In genomic region chr1:1598720-1599029, GRCh38 we compare ENCODE assay signal across 10 cellular contexts. TPM values are rescaled to one million over a fixed set of nuclear protein-coding genes. Genes with fewer than 3 reads are reported as not detected.
DNase-seq lines count a peak whose midpoint lies in the region; ATAC-seq, FAIRE-seq and TF ChIP-seq lines count a peak whose summit lies in the region.
"Had no signal": no experiment of that assay in that cellular context is flagged by ENCODE, and none has a peak within 500 bp of the region (broad histone marks: within the 10 kb centered on the region; RNA-seq: fewer than 3 reads in every experiment).

No MANE protein-coding gene starts in this region.

- H3K4me2 ChIP-seq in H1 (ENCODE audit: insufficient read depth in 1 of 2, low read depth in 2 of 2, low read length in 2 of 2) = peak overlapping the region; percentile 52 to 86

- H3K18ac ChIP-seq in H1 (ENCODE audit: extremely low read depth, low read length) = peak overlapping the region; percentile 2; the same call in 1 of the 2 replicates

- H3K36me3 Mint-ChIP-seq in activated naive CD4-positive, alpha-beta T cell treated with anti-CD3 and anti-CD28 coated beads for 36 hours (ENCODE audit: low read depth) = no peaks in the 10 kb centered on the region
- peaks cover 5 to 6% of the 10 kb centered on the region in 2 donors for H3K36me3 Mint-ChIP-seq in activated naive CD4-positive, alpha-beta T cell treated with anti-CD3 and anti-CD28 coated beads, Interleukin-2, amount 50 U/mL, for 72 hours
- H3K36me3 Mint-ChIP-seq in stimulated activated effector memory CD8-positive, alpha-beta T cell treated with anti-CD3 and anti-CD28 coated beads, Interleukin-12 subunit alpha, Interleukin-12 subunit beta, amount 100 ng/mL, for 72 hours = peaks cover 3% of the 10 kb centered on the region

- H3K4me3 Mint-ChIP-seq in activated naive CD4-positive, alpha-beta T cell treated with anti-CD3 and anti-CD28 coated beads for 36 hours = peak overlapping the region; percentile 73
- H3K4me3 Mint-ChIP-seq in stimulated activated effector memory CD8-positive, alpha-beta T cell treated with anti-CD3 and anti-CD28 coated beads, Interleukin-12 subunit alpha, Interleukin-12 subunit beta, amount 100 ng/mL, for 72 hours = peak overlapping the region; percentile 76

- H4K91ac ChIP-seq in H1 (replicated peaks; ENCODE audit: insufficient read length, low read length) = no peak overlapping the region

- peaks cover 16% of the 10 kb centered on the region; the same call in 1 of the 2 replicates for H3K23me2 ChIP-seq in H1 (ENCODE audit: low read depth, low read length)

- no peak for TF ChIP-seq EP300 in H1 (IDR thresholded peaks at IDR 0.05; ENCODE audit: borderline replicate concordance in 1 of 2, low read depth in 2 of 2, low read length in 2 of 2)

- H3K79me2 ChIP-seq in H1 (ENCODE audit: control insufficient read depth in 1 of 2, insufficient read depth in 2 of 2, low read length in 2 of 2) = no peaks in the 10 kb centered on the region

- H3K9me3 Mint-ChIP-seq in activated naive CD4-positive, alpha-beta T cell treated with anti-CD3 and anti-CD28 coated beads for 36 hours = no peaks in the 10 kb centered on the region
- H3K9me3 Mint-ChIP-seq in activated naive CD4-positive, alpha-beta T cell treated with anti-CD3 and anti-CD28 coated beads, Interleukin-2, amount 50 U/mL, for 72 hours = no peaks in the 10 kb centered on the region
- H3K9me3 Mint-ChIP-seq in stimulated activated effector memory CD8-positive, alpha-beta T cell treated with anti-CD3 and anti-CD28 coated beads, Interleukin-12 subunit alpha, Interleukin-12 subunit beta, amount 100 ng/mL, for 72 hours = no peaks in the 10 kb centered on the region

- H2BK12ac ChIP-seq in H1 (ENCODE audit: low read depth, low read length) = 0 out of 2 replicates have a peak overlapping the region, but pooled peaks have one; percentile 17

- CTCF ChIA-PET in activated naive CD4-positive, alpha-beta T cell treated with anti-CD3 and anti-CD28 coated beads for 36 hours (lab: Charles Lee) = no interaction called here
- CTCF ChIA-PET in H1 (lab: Charles Lee; ENCODE audit: partially characterized antibody) = interaction anchor here (0.6 to 3.1 kb wide), 8 partner anchors 11 to 299 kb away, joined by 3 to 18 read pairs (median 4); no protein-coding TSS in a partner anchor

- H3K27me3 ChIP-seq in NT2/D1 (ENCODE audit: insufficient read depth, insufficient read length) (peaks cover 23% of the 10 kb centered on the region), H1 (replicated peaks in 1 of 4; ENCODE audit: control insufficient read depth in 3 of 4, extremely low read depth in 1 of 4, insufficient read depth in 3 of 4, low read length in 3 of 4) (peaks cover 13 to 41% (median 34%) of the 10 kb centered on the region in 4 experiments)

- no peak overlapping the region for H3K14ac ChIP-seq in H1 (ENCODE audit: insufficient read length)

- no peak overlapping the region for H4K8ac ChIP-seq in H1 (ENCODE audit: extremely low read depth, insufficient read depth, low read length)

- peaks cover 33% of the 10 kb centered on the region for H3K4me1 ChIP-seq in NT2/D1 (ENCODE audit: insufficient read depth, insufficient read length)
- peaks cover 0 to 24% (median 18%) of the 10 kb centered on the region in 4 experiments; a peak in 6 of 7 replicates for H3K4me1 ChIP-seq in H1 (replicated peaks in 1 of 4; ENCODE audit: control insufficient read depth in 3 of 4, insufficient read depth in 4 of 4, low read length in 3 of 4)

- H2BK15ac ChIP-seq in H1 (ENCODE audit: low read length) = no peak overlapping the region

- H4K5ac ChIP-seq in H1 (ENCODE audit: insufficient read length, low read depth, low read length) = no peak overlapping the region

- peak overlapping the region; percentile 79 for H3K9ac ChIP-seq in NT2/D1 (ENCODE audit: insufficient read length, low read depth)
- H3K9ac ChIP-seq in H1 (replicated peaks in 1 of 4; ENCODE audit: extremely low read depth in 1 of 4, low read depth in 3 of 4, low read length in 3 of 4) = no peak overlapping the region

- no peak for TF ChIP-seq RAD21 in H1 (IDR thresholded peaks at IDR 0.05 in 1 of 2, conservative IDR thresholded peaks at IDR 0.05 in 1 of 2; ENCODE audit: low read depth in 2 of 2, low read length in 2 of 2)

- no peak for DNase-seq in activated naive CD4-positive, alpha-beta T cell treated with anti-CD3 and anti-CD28 coated beads for 36 hours
- DNase-seq in activated naive CD4-positive, alpha-beta T cell treated with anti-CD3 and anti-CD28 coated beads, Interleukin-2, amount 50 U/mL, for 72 hours (ENCODE audit: low spot score in 2 of 2) = no peak
- DNase-seq in NT2/D1 (ENCODE audit: low read depth, low spot score) (no peak), H1 (ENCODE audit: low read depth in 1 of 2, low spot score in 2 of 2) (no peak), cerebellum (ENCODE audit: low spot score) (no peak), caudate nucleus (lab: John Stamatoyannopoulos, UW) (no peak)
- no peak for DNase-seq in stimulated activated effector memory CD8-positive, alpha-beta T cell treated with anti-CD3 and anti-CD28 coated beads, Interleukin-12 subunit alpha, Interleukin-12 subunit beta, amount 100 ng/mL, for 72 hours (ENCODE audit: low spot score in 2 of 2)
- DNase-seq: AML-193 had no signal

- H3K56ac ChIP-seq in H1 (replicated peaks; ENCODE audit: insufficient read length, low read depth, low read length) = no peak overlapping the region

- no peak for TF ChIP-seq POLR2A in H1 (IDR thresholded peaks at IDR 0.05; ENCODE audit: control extremely low read depth in 1 of 2, low read depth in 2 of 2, low read length in 2 of 2)
- TF ChIP-seq POLR2A in GM18505 (IDR thresholded peaks at IDR 0.05; ENCODE audit: borderline replicate concordance, extremely low read depth, insufficient read depth, insufficient read length) = no peak

- no peak overlapping the region for H3K4me3 ChIP-seq in NT2/D1 (ENCODE audit: insufficient read length, low read depth)
- H3K4me3 ChIP-seq in H1 (ENCODE audit: extremely low read depth in 1 of 4, insufficient read depth in 2 of 4, low read depth in 3 of 4, low read length in 4 of 4) = peak overlapping the region in 1 of 4 experiments; percentile 63; a peak in 4 of 8 replicates

- no peak for TF ChIP-seq CTCF in H1 (IDR thresholded peaks at IDR 0.05; ENCODE audit: control extremely low read depth in 1 of 3, insufficient read depth in 1 of 3, low read depth in 1 of 3, low read length in 3 of 3)

- H2BK120ac ChIP-seq in H1 (replicated peaks; ENCODE audit: low read depth, low read length) = no peak overlapping the region

- H3K4ac ChIP-seq in H1 (replicated peaks; ENCODE audit: insufficient read length, low read depth, low read length) = no peak overlapping the region

- FAIRE-seq in H1 (lab: Jason Lieb, UNC) = no peak
- FAIRE-seq: frontal cortex had no signal

- peaks cover 2 to 6% of the 10 kb centered on the region in 2 experiments for H4K20me1 ChIP-seq in H1 (replicated peaks in 1 of 2; ENCODE audit: control insufficient read depth in 1 of 2, insufficient read depth in 2 of 2, low read length in 2 of 2)

- H3K4me1 Mint-ChIP-seq in activated naive CD4-positive, alpha-beta T cell treated with anti-CD3 and anti-CD28 coated beads for 36 hours (ENCODE audit: low read depth) = peaks cover 11% of the 10 kb centered on the region
- peaks cover 12% of the 10 kb centered on the region for H3K4me1 Mint-ChIP-seq in stimulated activated effector memory CD8-positive, alpha-beta T cell treated with anti-CD3 and anti-CD28 coated beads, Interleukin-12 subunit alpha, Interleukin-12 subunit beta, amount 100 ng/mL, for 72 hours

- no peaks in the 10 kb centered on the region for H3K79me1 ChIP-seq in H1 (ENCODE audit: low read depth, low read length)

- intact Hi-C loops in activated naive CD4-positive, alpha-beta T cell treated with anti-CD3 and anti-CD28 coated beads for 36 hours (cut with micrococcal nuclease) = no loop called here

- no peak overlapping the region for H2BK20ac ChIP-seq in H1 (ENCODE audit: low read length)

- H3K36me3 ChIP-seq in NT2/D1 (ENCODE audit: insufficient read depth, insufficient read length, low read length) (no peaks in the 10 kb centered on the region), H1 (ENCODE audit: control insufficient read depth in 2 of 4, insufficient read depth in 4 of 4, low read length in 3 of 4) (no peaks in the 10 kb centered on the region)

- no peak overlapping the region for H3K23ac ChIP-seq in H1 (ENCODE audit: insufficient read length)

- H3K27ac Mint-ChIP-seq in activated naive CD4-positive, alpha-beta T cell treated with anti-CD3 and anti-CD28 coated beads for 36 hours = no peak overlapping the region
- H3K27ac Mint-ChIP-seq in activated naive CD4-positive, alpha-beta T cell treated with anti-CD3 and anti-CD28 coated beads, Interleukin-2, amount 50 U/mL, for 72 hours = no peak overlapping the region
- no peak overlapping the region for H3K27ac Mint-ChIP-seq in stimulated activated effector memory CD8-positive, alpha-beta T cell treated with anti-CD3 and anti-CD28 coated beads, Interleukin-12 subunit alpha, Interleukin-12 subunit beta, amount 100 ng/mL, for 72 hours

- ATAC-seq in activated naive CD4-positive, alpha-beta T cell treated with anti-CD3 and anti-CD28 coated beads, Interleukin-2, amount 50 U/mL, for 72 hours = no peak
- ATAC-seq in stimulated activated effector memory CD8-positive, alpha-beta T cell treated with anti-CD3 and anti-CD28 coated beads, Interleukin-12 subunit alpha, Interleukin-12 subunit beta, amount 100 ng/mL, for 72 hours = no peak
- no peak for ATAC-seq in GM18505 (IDR thresholded peaks at IDR 0.05; ENCODE audit: unreplicated experiment)

- H3K27me3 Mint-ChIP-seq in activated naive CD4-positive, alpha-beta T cell treated with anti-CD3 and anti-CD28 coated beads for 36 hours (ENCODE audit: low read depth) = peaks cover 6% of the 10 kb centered on the region

- H2BK5ac ChIP-seq in H1 (ENCODE audit: low read depth, low read length) = no peak overlapping the region

- H2AFZ ChIP-seq in H1 (ENCODE audit: low read length) = no peak overlapping the region

- POLR2A ChIA-PET in H1 (lab: Charles Lee; ENCODE audit: partially characterized antibody) = interaction anchor here (0.7 to 2.7 kb wide), 8 partner anchors 11 to 40 kb away, joined by 3 to 10 read pairs (median 6); partner anchors contain the start of genes MIB2 and SSU72

- 0 out of 2 replicates have a peak overlapping the region, but pooled peaks have one; percentile 13 for H2AK5ac ChIP-seq in H1 (ENCODE audit: low read depth, low read length)

- H3K9me3 ChIP-seq in NT2/D1 (ENCODE audit: insufficient read depth, low read length) (no peaks in the 10 kb centered on the region), H1 (ENCODE audit: insufficient read depth in 2 of 2, low read depth in 1 of 2, low read length in 1 of 2) (no peaks in the 10 kb centered on the region)

- H3K27ac ChIP-seq in H1 (ENCODE audit: low read depth, low read length) = no peak overlapping the region
- H3K27ac ChIP-seq in caudate nucleus (ENCODE audit: low read depth, low read length) = no peak overlapping the region

- 89% methylated on average over 13 of the region's 13 CpGs; no CpG with 5 or more reads in 1 of the 2 experiments for WGBS in H1 (ENCODE audit: extremely low coverage in 1 of 2, insufficient coverage in 1 of 2, insufficient read length in 1 of 2, insufficient replicate concordance in 2 of 2, low coverage in 1 of 2, low lambda C conversion rate in 2 of 2, missing lambda C conversion rate in 1 of 2), 2 experiments

RNA-seq across cellular contexts. Expression of gene FNDC10, which starts 1.3 kb away (rescaled TPM):
- total RNA-seq in activated naive CD4-positive, alpha-beta T cell treated with anti-CD3 and anti-CD28 coated beads for 36 hours = 1 to 10 TPM in 1 of 2 experiments, under 1 TPM in 1; 0.94 to 1.2 TPM
- total RNA-seq in activated naive CD4-positive, alpha-beta T cell treated with anti-CD3 and anti-CD28 coated beads, Interleukin-2, amount 50 U/mL, for 72 hours = 1 to 10 TPM in 1 of 2 donors, under 1 TPM in 1; 0.18 to 2.9 TPM
- total RNA-seq in H1 (2021; fragmentation: NEBNext Ultra II Directional; extraction: Animal tissue kit (Norgen Biotek cat#: 25700)) = 18.3 and 19.0 TPM in 2 replicates
- polyA plus RNA-seq in H1 (2011; rRNA removed) = 21.8 and 40.0 TPM in 2 replicates
- 16.1 TPM for polyA plus RNA-seq in H1 (2011; cell fraction: cytosol; rRNA removed)
- 19.1 TPM for polyA plus RNA-seq in H1 (2011; cell fraction: nucleus; rRNA removed)
- 11.7 to 23.3 TPM (median 18.5 TPM) in 4 replicates for polyA plus RNA-seq in H1 (2012, experiment 1 of 2)
- 17.8 TPM for polyA plus RNA-seq in H1 (2012, experiment 2 of 2)
- 22.1 TPM for polyA plus RNA-seq in H1 (2013, experiment 1 of 2)
- 24.7 TPM for polyA plus RNA-seq in H1 (2013, experiment 2 of 2)
- polyA minus RNA-seq in H1 (2011; rRNA and poly(A)+ RNA removed) = 3.0 and 3.8 TPM in 2 replicates
- 14.8 TPM for polyA minus RNA-seq in H1 (2011; cell fraction: cytosol; rRNA and poly(A)+ RNA removed)
- polyA minus RNA-seq in H1 (2011; cell fraction: nucleus; rRNA and poly(A)+ RNA removed) = 8.7 TPM
- total RNA-seq in cerebellum = 2.3 TPM

RNA-seq across cellular contexts. Expression of gene MIB2, which starts 16.6 kb away (rescaled TPM):
- 10 to 100 TPM; 27.6 to 31.7 TPM for total RNA-seq in activated naive CD4-positive, alpha-beta T cell treated with anti-CD3 and anti-CD28 coated beads for 36 hours
- 10 to 100 TPM; 36.7 to 49.8 TPM for total RNA-seq in activated naive CD4-positive, alpha-beta T cell treated with anti-CD3 and anti-CD28 coated beads, Interleukin-2, amount 50 U/mL, for 72 hours
- total RNA-seq in H1 (2021; fragmentation: NEBNext Ultra II Directional; extraction: Animal tissue kit (Norgen Biotek cat#: 25700)) = 56.5 and 60.0 TPM in 2 replicates
- polyA plus RNA-seq in H1 (2011; rRNA removed) = 32.5 and 71.1 TPM in 2 replicates
- polyA plus RNA-seq in H1 (2011; cell fraction: cytosol; rRNA removed) = 53.6 TPM
- polyA plus RNA-seq in H1 (2011; cell fraction: nucleus; rRNA removed) = 216 TPM
- 18.3 to 47.9 TPM (median 45.2 TPM) in 4 replicates for polyA plus RNA-seq in H1 (2012, experiment 1 of 2)
- polyA plus RNA-seq in H1 (2012, experiment 2 of 2) = 20.1 TPM
- polyA plus RNA-seq in H1 (2013, experiment 1 of 2) = 51.2 TPM
- polyA plus RNA-seq in H1 (2013, experiment 2 of 2) = 57.9 TPM
- polyA minus RNA-seq in H1 (2011; rRNA and poly(A)+ RNA removed) = 7.6 and 11.2 TPM in 2 replicates
- 31.8 TPM for polyA minus RNA-seq in H1 (2011; cell fraction: cytosol; rRNA and poly(A)+ RNA removed)
- polyA minus RNA-seq in H1 (2011; cell fraction: nucleus; rRNA and poly(A)+ RNA removed) = 52.7 TPM
- 44.6 TPM for total RNA-seq in cerebellum

RNA-seq across cellular contexts. Expression of gene SSU72, which starts 24.0 kb away (rescaled TPM):
- total RNA-seq in activated naive CD4-positive, alpha-beta T cell treated with anti-CD3 and anti-CD28 coated beads for 36 hours = 10 to 100 TPM; 91.6 to 95.9 TPM
- 100 to 1,000 TPM in 1 of 2 donors, 10 to 100 TPM in 1; 82.9 to 121 TPM for total RNA-seq in activated naive CD4-positive, alpha-beta T cell treated with anti-CD3 and anti-CD28 coated beads, Interleukin-2, amount 50 U/mL, for 72 hours
- total RNA-seq in H1 (2021; fragmentation: NEBNext Ultra II Directional; extraction: Animal tissue kit (Norgen Biotek cat#: 25700)) = 165 and 170 TPM in 2 replicates
- 110 and 116 TPM in 2 replicates for polyA plus RNA-seq in H1 (2011; rRNA removed)
- 122 TPM for polyA plus RNA-seq in H1 (2011; cell fraction: cytosol; rRNA removed)
- 110 TPM for polyA plus RNA-seq in H1 (2011; cell fraction: nucleus; rRNA removed)
- 156 to 180 TPM (median 158 TPM) in 4 replicates for polyA plus RNA-seq in H1 (2012, experiment 1 of 2)
- polyA plus RNA-seq in H1 (2012, experiment 2 of 2) = 198 TPM
- 143 TPM for polyA plus RNA-seq in H1 (2013, experiment 1 of 2)
- 148 TPM for polyA plus RNA-seq in H1 (2013, experiment 2 of 2)
- polyA minus RNA-seq in H1 (2011; rRNA and poly(A)+ RNA removed) = 59.2 and 65.6 TPM in 2 replicates
- polyA minus RNA-seq in H1 (2011; cell fraction: cytosol; rRNA and poly(A)+ RNA removed) = 91.6 TPM
- 66.4 TPM for polyA minus RNA-seq in H1 (2011; cell fraction: nucleus; rRNA and poly(A)+ RNA removed)
- total RNA-seq in cerebellum = 35.7 TPM

RNA-seq across cellular contexts. Expression of gene MMP23B, which starts 33.3 kb away (rescaled TPM):
- total RNA-seq in activated naive CD4-positive, alpha-beta T cell treated with anti-CD3 and anti-CD28 coated beads for 36 hours = under 1 TPM; 0.64 to 0.99 TPM
- 1 to 10 TPM; 1.6 to 2.7 TPM for total RNA-seq in activated naive CD4-positive, alpha-beta T cell treated with anti-CD3 and anti-CD28 coated beads, Interleukin-2, amount 50 U/mL, for 72 hours
- 14.6 and 19.1 TPM in 2 replicates for total RNA-seq in H1 (2021; fragmentation: NEBNext Ultra II Directional; extraction: Animal tissue kit (Norgen Biotek cat#: 25700))
- 9.2 and 20.8 TPM in 2 replicates for polyA plus RNA-seq in H1 (2011; rRNA removed)
- 11.5 TPM for polyA plus RNA-seq in H1 (2011; cell fraction: cytosol; rRNA removed)
- polyA plus RNA-seq in H1 (2011; cell fraction: nucleus; rRNA removed) = 90.3 TPM
- 6.7 to 13.3 TPM (median 10.3 TPM) in 4 replicates for polyA plus RNA-seq in H1 (2012, experiment 1 of 2)
- polyA plus RNA-seq in H1 (2012, experiment 2 of 2) = 4.8 TPM
- 33.4 TPM for polyA plus RNA-seq in H1 (2013, experiment 1 of 2)
- polyA plus RNA-seq in H1 (2013, experiment 2 of 2) = 31.6 TPM
- polyA minus RNA-seq in H1 (2011; rRNA and poly(A)+ RNA removed) = 0.76 TPM in 1 of 2 replicates, not detected in the other
- 5.1 TPM for polyA minus RNA-seq in H1 (2011; cell fraction: cytosol; rRNA and poly(A)+ RNA removed)
- polyA minus RNA-seq in H1 (2011; cell fraction: nucleus; rRNA and poly(A)+ RNA removed) = 14.7 TPM
- total RNA-seq in cerebellum = 0.64 TPM

RNA-seq across cellular contexts. Expression of gene TMEM240, which starts 58.3 kb away (rescaled TPM):
- not detected for total RNA-seq in activated naive CD4-positive, alpha-beta T cell treated with anti-CD3 and anti-CD28 coated beads for 36 hours
- under 1 TPM; 0.41 to 0.58 TPM for total RNA-seq in activated naive CD4-positive, alpha-beta T cell treated with anti-CD3 and anti-CD28 coated beads, Interleukin-2, amount 50 U/mL, for 72 hours
- 3.6 and 6.6 TPM in 2 replicates for total RNA-seq in H1 (2021; fragmentation: NEBNext Ultra II Directional; extraction: Animal tissue kit (Norgen Biotek cat#: 25700))
- polyA plus RNA-seq in H1 (2011; rRNA removed) = 5.7 and 7.6 TPM in 2 replicates
- polyA plus RNA-seq in H1 (2011; cell fraction: cytosol; rRNA removed) = 4.6 TPM
- 20.3 TPM for polyA plus RNA-seq in H1 (2011; cell fraction: nucleus; rRNA removed)
- polyA plus RNA-seq in H1 (2012, experiment 1 of 2) = 3.9 to 8.7 TPM (median 7.5 TPM) in 4 replicates
- 3.6 TPM for polyA plus RNA-seq in H1 (2012, experiment 2 of 2)
- 3.3 TPM for polyA plus RNA-seq in H1 (2013, experiment 1 of 2)
- polyA plus RNA-seq in H1 (2013, experiment 2 of 2) = 2.3 TPM
- polyA minus RNA-seq in H1 (2011; rRNA and poly(A)+ RNA removed) = 0.57 and 1.1 TPM in 2 replicates
- not detected for polyA minus RNA-seq in H1 (2011; cell fraction: cytosol; rRNA and poly(A)+ RNA removed)
- 2.5 TPM for polyA minus RNA-seq in H1 (2011; cell fraction: nucleus; rRNA and poly(A)+ RNA removed)
- total RNA-seq in cerebellum = 8.8 TPM
